In genomic region chr15:79472446-79472845, GRCh38 we compare ENCODE assay signal across 9 cellular contexts.
"Had no signal": no experiment of that assay in that cellular context is flagged by ENCODE, and none has a peak within 500 bp of the region (broad histone marks: within the 10 kb centered on the region; RNA-seq: fewer than 3 reads in every experiment).

No MANE protein-coding gene starts in this region.

- H3K27me3 Mint-ChIP-seq: IgD-negative memory B cell had no signal

- FAIRE-seq: HepG2, HTR-8/SVneo, K562 had no signal

- H3K9ac ChIP-seq: KMS-11 had no signal

- H3K27ac ChIP-seq: HL-60, KMS-11 had no signal

- H3K9me3 Mint-ChIP-seq: IgD-negative memory B cell had no signal

- DNase-seq: IMR-90, KBM-7, KG1 had no signal

- H3K4me3 Mint-ChIP-seq: IgD-negative memory B cell had no signal

- H3K4me2 ChIP-seq: KMS-11 had no signal

- ATAC-seq: HepG2, K562 had no signal

- H3K4me1 Mint-ChIP-seq: IgD-negative memory B cell had no signal

- H3K4me3 ChIP-seq: K562 had no signal
